ENCODE assay signal across 6 cellular contexts in genomic region chr12:85672436-85672835, GRCh38.
"Had no signal": no experiment of that assay in that cellular context is flagged by ENCODE, and none has a peak within 500 bp of the region (broad histone marks: within the 10 kb centered on the region; RNA-seq: fewer than 3 reads in every experiment).

No MANE protein-coding gene starts in this region.

- H3K4me3 ChIP-seq: K562 had no signal

- DNase-seq: IMR-90, KBM-7, KG1 had no signal

- H3K27ac ChIP-seq: HL-60 had no signal

- ATAC-seq: HepG2, K562 had no signal
